In genomic region chr16:84607061-84607460, GRCh38 we compare ENCODE assay signal across 14 cellular contexts. TPM values are rescaled to one million over a fixed set of nuclear protein-coding genes. Genes with fewer than 3 reads are reported as not detected.
DNase-seq lines count a peak whose midpoint lies in the region; ATAC-seq and TF ChIP-seq lines count a peak whose summit lies in the region.
"Had no signal": no experiment of that assay in that cellular context is flagged by ENCODE, and none has a peak within 500 bp of the region (broad histone marks: within the 10 kb centered on the region; RNA-seq: fewer than 3 reads in every experiment).

No MANE protein-coding gene starts in this region.

- H3K36me3 Mint-ChIP-seq in central memory CD8-positive, alpha-beta T cell (ENCODE audit: insufficient read depth) = peaks cover 13% of the 10 kb centered on the region
- peaks cover 34% of the 10 kb centered on the region for H3K36me3 Mint-ChIP-seq in GM23338 (ENCODE audit: low read depth)

- H3F3A ChIP-seq in SK-N-SH (replicated peaks; ENCODE audit: insufficient read depth) (peaks cover 22% of the 10 kb centered on the region), OCI-LY1 (ENCODE audit: insufficient read depth, low read length) (peaks cover under 1% of the 10 kb centered on the region; the same call in 1 of the 2 replicates), GM23338 (replicated peaks; ENCODE audit: low read depth) (0 out of 2 replicates have a peak, but pooled peaks cover 9% of the 10 kb centered on the region)

- H3K9ac ChIP-seq in SK-N-SH (no peak overlapping the region), OCI-LY1 (ENCODE audit: low read length) (no peak overlapping the region; the same call in 1 of the 2 replicates)

- no peaks in the 10 kb centered on the region for H3K27me3 Mint-ChIP-seq in central memory CD8-positive, alpha-beta T cell
- peaks cover 6% of the 10 kb centered on the region for H3K27me3 Mint-ChIP-seq in GM23338 (ENCODE audit: insufficient read depth, low read depth, poor library complexity)

- CTCF ChIA-PET in SK-N-SH (lab: Yijun Ruan, JAX) = interaction anchor here (0.8 to 2.8 kb wide), 2 partner anchors 96 to 100 kb away, joined by 4 to 8 read pairs; no protein-coding TSS in a partner anchor

- H3K9me2 ChIP-seq in SK-N-SH (no peaks in the 10 kb centered on the region), OCI-LY1 (ENCODE audit: low read depth, low read length) (no peaks in the 10 kb centered on the region), GM23338 (ENCODE audit: insufficient read depth) (no peaks in the 10 kb centered on the region)

- H3K27ac Mint-ChIP-seq in central memory CD8-positive, alpha-beta T cell (ENCODE audit: low read depth) = peak overlapping the region; percentile 90
- H3K27ac Mint-ChIP-seq in GM23338 = no peak overlapping the region
- H3K27ac Mint-ChIP-seq: mesothelial cell of epicardium had no signal

- H3K9me3 ChIP-seq in SK-N-SH (no peaks in the 10 kb centered on the region), OCI-LY1 (ENCODE audit: low read length) (no peaks in the 10 kb centered on the region), spleen (peaks cover 0 to 12% (median 3%) of the 10 kb centered on the region in 8 donors)
- H3K9me3 ChIP-seq: MG63, prostate gland had no signal

- H3K4me3 Mint-ChIP-seq in central memory CD8-positive, alpha-beta T cell = peak overlapping the region; percentile 75
- no peak overlapping the region for H3K4me3 Mint-ChIP-seq in GM23338
- H3K4me3 Mint-ChIP-seq: mesothelial cell of epicardium had no signal

- no peaks in the 10 kb centered on the region for H3K27me3 ChIP-seq in SK-N-SH (ENCODE audit: insufficient read depth)
- no peaks in the 10 kb centered on the region for H3K27me3 ChIP-seq in OCI-LY1 (ENCODE audit: insufficient read depth, low read length)
- no peaks in the 10 kb centered on the region for H3K27me3 ChIP-seq in spleen (replicated peaks in 1 of 7)
- H3K27me3 ChIP-seq in GM23338 (ENCODE audit: insufficient read depth) = no peaks in the 10 kb centered on the region
- H3K27me3 ChIP-seq: MG63 had no signal

- WGBS in SK-N-SH (ENCODE audit: low lambda C conversion rate) = 97% methylated on average over 13 of the region's 13 CpGs
- WGBS in spleen, 5 donors = 90 to 95% (median 95%) methylated on average over 13 of the region's 13 CpGs

- ATAC-seq in SK-N-SH treated with all-trans-retinoic acid at 6 μM for 48 hours = no peak
- no peak for ATAC-seq in central memory CD8-positive, alpha-beta T cell (replicated peaks; ENCODE audit: extremely low read depth, poor library complexity, severe bottlenecking)
- ATAC-seq in GM23338 = no peak

- H3K79me2 ChIP-seq in SK-N-SH (ENCODE audit: insufficient read depth) = peaks cover 92% of the 10 kb centered on the region
- H3K79me2 ChIP-seq in OCI-LY1 (ENCODE audit: insufficient read depth, low read length) = peaks cover 66% of the 10 kb centered on the region
- peaks cover 91% of the 10 kb centered on the region for H3K79me2 ChIP-seq in GM23338 (replicated peaks; ENCODE audit: insufficient read depth)

- POLR2A ChIA-PET in SK-N-SH (lab: Yijun Ruan, JAX) = no interaction called here

- H3K4me2 ChIP-seq in SK-N-SH (no peak overlapping the region), OCI-LY1 (ENCODE audit: low read length) (peak overlapping the region; percentile 42; the same call in 1 of the 2 replicates), GM23338 (no peak overlapping the region)

- H2AFZ ChIP-seq in SK-N-SH (ENCODE audit: low read depth) (no peak overlapping the region), OCI-LY1 (ENCODE audit: low read length) (no peak overlapping the region), GM23338 (no peak overlapping the region)

- TF ChIP-seq CTCF in SK-N-SH (IDR thresholded peaks at IDR 0.05) = no peak
- TF ChIP-seq CTCF in OCI-LY1 (IDR thresholded peaks at IDR 0.05; ENCODE audit: low read length) = no peak
- no peak for TF ChIP-seq CTCF in spleen (IDR thresholded peaks at IDR 0.05 in 8 of 11, conservative IDR thresholded peaks at IDR 0.05 in 3 of 11)
- TF ChIP-seq CTCF in GM23338 (conservative IDR thresholded peaks at IDR 0.05; ENCODE audit: low read depth in 2 of 2) = no peak

- H3K4me1 ChIP-seq in SK-N-SH (ENCODE audit: control insufficient read depth in 1 of 2, insufficient read depth in 2 of 2, low read depth in 1 of 2, low read length in 1 of 2) (peaks cover 12 to 28% of the 10 kb centered on the region in 2 experiments), OCI-LY1 (ENCODE audit: insufficient read depth, low read length, severe bottlenecking) (peaks cover 90% of the 10 kb centered on the region), spleen (peaks cover 85 to 100% (median 99%) of the 10 kb centered on the region in 6 donors), GM23338 (ENCODE audit: insufficient read depth) (peaks cover 13% of the 10 kb centered on the region)
- H3K4me1 ChIP-seq: prostate gland had no signal

- no peak for TF ChIP-seq RAD21 in SK-N-SH (IDR thresholded peaks at IDR 0.05; ENCODE audit: low read length)

- H3K4me3 ChIP-seq in SK-N-SH (ENCODE audit: low read depth in 2 of 2, low read length in 1 of 2) (no peak overlapping the region), OCI-LY1 (ENCODE audit: low read depth, low read length, poor library complexity, severe bottlenecking) (peak overlapping the region; percentile 10), spleen (peak overlapping the region in 1 of 8 donors; percentile 52), GM23338 (no peak overlapping the region)
- H3K4me3 ChIP-seq: MG63, prostate gland had no signal

- H3K36me3 ChIP-seq in SK-N-SH (replicated peaks in 1 of 2; ENCODE audit: control insufficient read depth in 1 of 2, insufficient read depth in 2 of 2, low read length in 1 of 2) (peaks cover 0 to 7% of the 10 kb centered on the region in 2 experiments), OCI-LY1 (ENCODE audit: insufficient read depth, low read length) (peaks cover 57% of the 10 kb centered on the region), spleen (peaks cover 0 to 62% (median 3%) of the 10 kb centered on the region in 6 donors), GM23338 (ENCODE audit: insufficient read depth) (no peaks in the 10 kb centered on the region)
- H3K36me3 ChIP-seq: prostate gland had no signal

- no peak overlapping the region for H3K27ac ChIP-seq in SK-N-SH (ENCODE audit: low read depth in 2 of 2, low read length in 1 of 2)
- peak overlapping the region; percentile 71 for H3K27ac ChIP-seq in OCI-LY1 (ENCODE audit: low read depth, low read length, poor library complexity, severe bottlenecking)
- H3K27ac ChIP-seq in spleen = peak overlapping the region; percentile 77 to 95 (median 89)
- no peak overlapping the region for H3K27ac ChIP-seq in GM23338 (ENCODE audit: low read depth)
- H3K27ac ChIP-seq: 22Rv1, prostate gland had no signal

- no peak for TF ChIP-seq EP300 in SK-N-SH (IDR thresholded peaks at IDR 0.05; ENCODE audit: borderline replicate concordance in 1 of 2, low read depth in 1 of 2, low read length in 1 of 2)

- H4K20me1 ChIP-seq in SK-N-SH (ENCODE audit: insufficient read depth) (peaks cover 25% of the 10 kb centered on the region), OCI-LY1 (ENCODE audit: insufficient read depth, low read length) (no peaks in the 10 kb centered on the region), GM23338 (replicated peaks; ENCODE audit: insufficient read depth) (peaks cover 30% of the 10 kb centered on the region)

- no peak for TF ChIP-seq POLR2A in spleen (IDR thresholded peaks at IDR 0.05)

- intact Hi-C loops in spleen (cut with DNase I; ENCODE audit: low total_unique reads) = no loop called here

- H3K9me3 Mint-ChIP-seq in central memory CD8-positive, alpha-beta T cell = no peaks in the 10 kb centered on the region
- H3K9me3 Mint-ChIP-seq in GM23338 = peaks cover 3% of the 10 kb centered on the region; the same call in 2 of the 3 replicates
- H3K9me3 Mint-ChIP-seq: mesothelial cell of epicardium had no signal

- peaks cover 86% of the 10 kb centered on the region for H3K4me1 Mint-ChIP-seq in central memory CD8-positive, alpha-beta T cell
- peaks cover 24% of the 10 kb centered on the region for H3K4me1 Mint-ChIP-seq in GM23338

- no peak for DNase-seq in SK-N-SH
- DNase-seq in central memory CD8-positive, alpha-beta T cell (ENCODE audit: low spot score in 2 of 2) = no peak
- peak; percentile 47 for DNase-seq in spleen
- no peak for DNase-seq in GM23338 (ENCODE audit: low spot score)
- DNase-seq in midbrain (lab: John Stamatoyannopoulos, UW) = no peak
- DNase-seq in dedifferentiated amniotic fluid mesenchymal stem cell (ENCODE audit: extremely low spot score) = no peak
- DNase-seq: foreskin melanocyte, MG63, NCI-H2107 had no signal

TF ChIP-seq in SK-N-SH treated with all-trans-retinoic acid at 6 μM for 48 hours, 23 proteins besides CTCF, POLR2A, EP300 and RAD21:
- TF ChIP-seq OSR1 (CRISPR knock-in tag; IDR thresholded peaks at IDR 0.05) (no peak), ZFP3 (CRISPR knock-in tag; IDR thresholded peaks at IDR 0.05) (peak; percentile 96), TOX (CRISPR knock-in tag; IDR thresholded peaks at IDR 0.05; ENCODE audit: borderline replicate concordance) (no peak)

TF ChIP-seq in SK-N-SH, 30 proteins besides CTCF, POLR2A, EP300 and RAD21 (continues in another document):
- TF ChIP-seq TEAD4 (IDR thresholded peaks at IDR 0.05; ENCODE audit: borderline replicate concordance, insufficient read depth) = no peak
- TF ChIP-seq NFIC (IDR thresholded peaks at IDR 0.05; ENCODE audit: borderline replicate concordance) = no peak
- TF ChIP-seq SIN3A (IDR thresholded peaks at IDR 0.05; ENCODE audit: borderline replicate concordance, low read depth, low read length) = no peak
- TF ChIP-seq EZH2phosphoT487 (IDR thresholded peaks at IDR 0.05; ENCODE audit: borderline replicate concordance, low read depth) = no peak

TF ChIP-seq in GM23338, 12 proteins besides CTCF, POLR2A, EP300 and RAD21:
- TF ChIP-seq JUNB (IDR thresholded peaks at IDR 0.05; ENCODE audit: unreplicated experiment) (no peak), CREB1 (CRISPR knock-in tag; IDR thresholded peaks at IDR 0.05; ENCODE audit: low read depth) (no peak)

RNA-seq across cellular contexts. Expression of gene COTL1, which starts 10.8 kb away (rescaled TPM):
- polyA plus RNA-seq in SK-N-SH (2012; rRNA removed) (59.5 and 91.6 TPM in 2 replicates), spleen (100 to 1,000 TPM; 298 to 449 (median 303) TPM), GM23338 (2016; fragmentation: Nextera tagmentation; extraction: Ambion mirVana) (165 and 166 TPM in 2 replicates)
- polyA plus RNA-seq in SK-N-SH (2012; cell fraction: cytosol; rRNA removed) = 99.1 and 101 TPM in 2 replicates
- 72.6 and 94.3 TPM in 2 replicates for polyA plus RNA-seq in SK-N-SH (2012; cell fraction: nucleus; rRNA removed)
- 100 to 1,000 TPM; 284 to 655 (median 457) TPM for total RNA-seq in spleen
- 111 and 117 TPM in 2 replicates for total RNA-seq in GM23338 (2014; rRNA removed; shearing (Covaris generic))

RNA-seq across cellular contexts. Expression of gene KLHL36, which starts 41.2 kb away (rescaled TPM):
- polyA plus RNA-seq in SK-N-SH (2012; rRNA removed) = 39.8 and 43.3 TPM in 2 replicates
- polyA plus RNA-seq in SK-N-SH (2012; cell fraction: cytosol; rRNA removed) = 17.4 and 26.1 TPM in 2 replicates
- 94.5 and 97.9 TPM in 2 replicates for polyA plus RNA-seq in SK-N-SH (2012; cell fraction: nucleus; rRNA removed)
- total RNA-seq in spleen = 10 to 100 TPM; 63.8 to 93.6 (median 73.6) TPM
- 10 to 100 TPM; 17.8 to 32.7 (median 24.8) TPM for polyA plus RNA-seq in spleen
- total RNA-seq in GM23338 (2014; rRNA removed; shearing (Covaris generic)) = 54.6 and 70.4 TPM in 2 replicates
- 13.4 and 15.5 TPM in 2 replicates for polyA plus RNA-seq in GM23338 (2016; fragmentation: Nextera tagmentation; extraction: Ambion mirVana)

Comparison
In these comparisons a context has a peak if more than half of its experiments do, and no peak if none do; other contexts are left out.
1. H3K27ac ChIP-seq: peak in OCI-LY1 (single experiment) and spleen (8 of 8); none in SK-N-SH (0 of 2) and GM23338 (single experiment).